In genomic region chrX:21382715-21383114, GRCh38 we compare ENCODE assay signal across 10 cellular contexts. TPM values are rescaled to one million over a fixed set of nuclear protein-coding genes. Genes with fewer than 3 reads are reported as not detected.
DNase-seq lines count a peak whose midpoint lies in the region; ATAC-seq and TF ChIP-seq lines count a peak whose summit lies in the region.
"Had no signal": no experiment of that assay in that cellular context is flagged by ENCODE, and none has a peak within 500 bp of the region (broad histone marks: within the 10 kb centered on the region; RNA-seq: fewer than 3 reads in every experiment).

No MANE protein-coding gene starts in this region.

- in situ Hi-C loops in mammary epithelial cell (cut with MboI; ENCODE audit: low sequenced_read_pairs in 2 of 2): no loop called here

- no peaks in the 10 kb centered on the region for H3K36me3 ChIP-seq in mammary epithelial cell (ENCODE audit: insufficient read depth, low read length)
- no peaks in the 10 kb centered on the region for H3K36me3 ChIP-seq in psoas muscle (ENCODE audit: insufficient read depth in 1 of 2, low read depth in 1 of 2)
- no peaks in the 10 kb centered on the region for H3K36me3 ChIP-seq in SJCRH30

- no peaks in the 10 kb centered on the region for H3K9me3 ChIP-seq in mammary epithelial cell (replicated peaks; ENCODE audit: insufficient read depth, low read length)
- H3K9me3 ChIP-seq in psoas muscle: no peaks in the 10 kb centered on the region
- no peaks in the 10 kb centered on the region for H3K9me3 ChIP-seq in SJCRH30 (replicated peaks)

- dilution Hi-C loops in mammary epithelial cell (cut with HindIII; ENCODE audit: low sequenced_read_pairs): no loop called here

- CTCF ChIA-PET in mammary epithelial cell (lab: Charles Lee; ENCODE audit: low non-redundant PET): no interaction called here

- no peaks in the 10 kb centered on the region for H3K27me3 ChIP-seq in mammary epithelial cell (ENCODE audit: insufficient read depth, low read length)
- H3K27me3 ChIP-seq in psoas muscle (ENCODE audit: insufficient read depth in 3 of 3, low read length in 2 of 3): peaks cover 0 to 5% (median 0%) of the 10 kb centered on the region in 3 donors
- no peaks in the 10 kb centered on the region for H3K27me3 ChIP-seq in SJCRH30

- H3K27ac ChIP-seq in mammary epithelial cell (ENCODE audit: insufficient read depth, low read depth, low read length) (no peak overlapping the region), psoas muscle (no peak overlapping the region), SJCRH30 (no peak overlapping the region)
- H3K27ac ChIP-seq: coronary artery had no signal

- TF ChIP-seq CTCF in mammary epithelial cell (conservative IDR thresholded peaks at IDR 0.05 in 1 of 2, IDR thresholded peaks at IDR 0.05 in 1 of 2; ENCODE audit: extremely low read depth in 1 of 2, insufficient read depth in 1 of 2, low read depth in 1 of 2, low read length in 2 of 2) (peak; percentile 35 to 44), psoas muscle (IDR thresholded peaks at IDR 0.05) (peak; percentile 26)

- H3K4me3 ChIP-seq in mammary epithelial cell (replicated peaks in 1 of 3; ENCODE audit: insufficient read depth in 1 of 3, low read depth in 2 of 3, low read length in 3 of 3) (no peak overlapping the region), psoas muscle (no peak overlapping the region), SJCRH30 (no peak overlapping the region)
- H3K4me3 ChIP-seq: coronary artery had no signal

- H3K79me2 ChIP-seq in mammary epithelial cell (ENCODE audit: insufficient read depth, low read length): no peaks in the 10 kb centered on the region

- BruUV-seq in mammary epithelial cell (replicated peaks; lab: Mats Ljungman, UMichigan): no TSS peak

- no peaks in the 10 kb centered on the region for H4K20me1 ChIP-seq in mammary epithelial cell (ENCODE audit: insufficient read depth, low read length)

- H3K4me1 ChIP-seq in mammary epithelial cell (ENCODE audit: insufficient read depth, low read length) (no peaks in the 10 kb centered on the region), psoas muscle (no peaks in the 10 kb centered on the region), SJCRH30 (no peaks in the 10 kb centered on the region)

- H3K9ac ChIP-seq in mammary epithelial cell (ENCODE audit: insufficient read depth, low read length): no peak overlapping the region

- H2AFZ ChIP-seq in mammary epithelial cell (ENCODE audit: low read depth, low read length): no peak overlapping the region

- no peak overlapping the region for H3K4me2 ChIP-seq in mammary epithelial cell (ENCODE audit: insufficient read depth, low read depth, low read length)

- ATAC-seq in HG03354 (IDR thresholded peaks at IDR 0.05; ENCODE audit: poor library complexity, severe bottlenecking, unreplicated experiment) (peak; percentile 86), psoas muscle (no peak)
- ATAC-seq: Right ventricle myocardium inferior had no signal

- peak; percentile 12 for DNase-seq in SIG-M5 treated with dmso at 0.1 percent for 504 hours (lab: John Stamatoyannopoulos, UW; ENCODE audit: unreplicated experiment)
- DNase-seq in SIG-M5 (lab: John Stamatoyannopoulos, UW): no peak
- no peak for DNase-seq in mammary epithelial cell
- no peak for DNase-seq in psoas muscle
- DNase-seq in activated T-cell treated with anti-CD3 and anti-CD28 coated beads, Interleukin-2, amount 50 U/mL, for 1 hour: no peak
- no peak for DNase-seq in SJCRH30
- no peak for DNase-seq in iPS-NIHi11 (ENCODE audit: low spot score)

- intact Hi-C loops in mammary epithelial cell (cut with micrococcal nuclease): no loop called here
- intact Hi-C loops in psoas muscle (cut with DNase I): no loop called here

- 27% methylated on average over 2 of the region's 2 CpGs for WGBS in mammary epithelial cell (ENCODE audit: low coverage, missing lambda C conversion rate)
- WGBS in psoas muscle, 3 donors: 62 to 78% (median 65%) methylated on average over 2 of the region's 2 CpGs

RNA-seq across cellular contexts. Expression of gene CNKSR2, which starts 8.5 kb away (rescaled TPM):
- total RNA-seq in mammary epithelial cell: 1 to 10 TPM; 1.7 to 2.7 TPM
- 0.65 TPM for polyA plus RNA-seq in mammary epithelial cell
- not detected for polyA minus RNA-seq in mammary epithelial cell
- total RNA-seq in psoas muscle: under 1 TPM; 0.11 to 0.36 (median 0.34) TPM
- polyA plus RNA-seq in psoas muscle: under 1 TPM; 0.10 to 0.16 (median 0.14) TPM
- 24.7 and 33.0 TPM in 2 replicates for total RNA-seq in SJCRH30 (2014; rRNA removed; shearing (Covaris generic))
